Comparison of ENCODE assay signal across 9 cellular contexts in the genomic region with DNA sequence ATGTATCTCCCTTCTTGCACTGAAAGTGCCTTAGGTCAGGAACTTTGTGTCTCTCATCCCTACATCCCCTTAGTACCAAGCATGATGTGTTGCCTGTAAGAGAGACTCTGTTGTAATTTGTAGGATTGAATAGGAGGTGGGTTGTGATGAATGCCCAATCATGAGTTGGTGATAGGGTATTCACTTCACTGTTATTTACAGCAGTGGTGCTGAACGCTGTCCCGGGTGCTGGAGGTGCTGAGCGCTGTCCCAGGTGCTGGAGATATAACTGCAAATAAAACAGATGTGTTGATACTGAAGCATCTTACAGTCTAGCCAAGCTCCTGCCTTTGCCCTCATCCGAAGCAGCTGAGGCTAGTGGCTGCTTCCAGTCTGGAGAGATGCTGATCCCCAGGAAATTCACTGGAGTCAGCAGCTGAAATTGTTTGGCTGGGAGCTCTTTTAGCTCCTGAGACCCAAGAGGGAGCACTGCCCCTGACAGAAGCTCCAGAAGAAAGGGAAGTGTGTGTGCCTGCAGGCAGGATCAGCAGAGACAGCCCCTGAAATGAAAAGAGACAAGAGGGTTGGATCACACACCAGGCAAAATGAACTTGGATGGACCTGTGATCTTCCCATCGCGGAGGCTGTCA.
A peak's percentile ranks its signal among the peaks of the same experiment; 100 is the strongest.
DNase-seq lines count a peak whose midpoint lies in the region; ATAC-seq, FAIRE-seq and TF ChIP-seq lines count a peak whose summit lies in the region.
"Had no signal": no experiment of that assay in that cellular context is flagged by ENCODE, and none has a peak within 500 bp of the region (broad histone marks: within the 10 kb centered on the region; RNA-seq: fewer than 3 reads in every experiment).

No MANE protein-coding gene starts in this region.

- DNase-seq in EH (ENCODE audit: low read depth) (peak; percentile 35), HepG2 (ENCODE audit: low spot score) (no peak), sciatic nerve (ENCODE audit: low spot score) (no peak)
- peak; percentile 45 for DNase-seq in activated CD8-positive, alpha-beta T cell treated with anti-CD3 and anti-CD28 coated beads, Interleukin-2, amount 10 ng/mL, durations not matched to agents 7 days and 5 days

- no peak overlapping the region for H3K4me3 Mint-ChIP-seq in activated CD8-positive, alpha-beta T cell treated with anti-CD3 and anti-CD28 coated beads, Interleukin-2, amount 10 ng/mL, durations not matched to agents 7 days and 5 days

- no peaks in the 10 kb centered on the region for H3K4me1 ChIP-seq in HepG2 (ENCODE audit: insufficient read depth, low read length)
- H3K4me1 ChIP-seq: SJSA1 had no signal

- no peak overlapping the region for H3K9ac ChIP-seq in HepG2 (ENCODE audit: insufficient read depth, low read depth, low read length)

- TF ChIP-seq POLR2A in HepG2 (IDR thresholded peaks at IDR 0.05; ENCODE audit: insufficient read depth in 1 of 2, low read depth in 2 of 2, low read length in 2 of 2): no peak

- in situ Hi-C loops in HepG2 (cut with HindIII; ENCODE audit: extremely low pct_ligation_motif_present, low pct_unique_long_range_greater_than_20kb): no loop called here

- no peaks in the 10 kb centered on the region for H4K20me1 ChIP-seq in HepG2 (ENCODE audit: insufficient read depth, low read length)

- no peaks in the 10 kb centered on the region for H3K36me3 Mint-ChIP-seq in activated CD8-positive, alpha-beta T cell treated with anti-CD3 and anti-CD28 coated beads, Interleukin-2, amount 10 ng/mL, durations not matched to agents 7 days and 5 days (ENCODE audit: low read depth)

- POLR2A ChIA-PET in activated CD8-positive, alpha-beta T cell treated with anti-CD3 and anti-CD28 coated beads, Interleukin-2, amount 10 ng/mL, durations not matched to agents 7 days and 5 days (lab: Charles Lee): no interaction called here
- POLR2A ChIA-PET in HepG2 (lab: Yijun Ruan, JAX): no interaction called here

- TF ChIP-seq CTCF in HepG2 (CRISPR knock-in tag; IDR thresholded peaks at IDR 0.05): no peak

- CTCF ChIA-PET in activated CD8-positive, alpha-beta T cell treated with anti-CD3 and anti-CD28 coated beads, Interleukin-2, amount 10 ng/mL, durations not matched to agents 7 days and 5 days (lab: Charles Lee): no interaction called here
- CTCF ChIA-PET in HepG2 (lab: Yijun Ruan, JAX; ENCODE audit: low intra/inter-chr PET ratio, low total read pairs): no interaction called here

- H3K4me1 Mint-ChIP-seq in activated CD8-positive, alpha-beta T cell treated with anti-CD3 and anti-CD28 coated beads, Interleukin-2, amount 10 ng/mL, durations not matched to agents 7 days and 5 days (ENCODE audit: low read depth): no peaks in the 10 kb centered on the region

- no peak overlapping the region for H2AFZ ChIP-seq in HepG2 (ENCODE audit: low read length)

- no peaks in the 10 kb centered on the region for H3K9me3 ChIP-seq in HepG2 (ENCODE audit: low read length)

- TF ChIP-seq EP300 in HepG2 (IDR thresholded peaks at IDR 0.05; ENCODE audit: low read depth in 2 of 2, low read length in 2 of 2) (no peak), HepG2 (CRISPR knock-in tag; IDR thresholded peaks at IDR 0.05; ENCODE audit: borderline replicate concordance) (0 out of 2 replicates have a peak, but pooled peaks have one; percentile 40)

- no peak overlapping the region for H3K4me2 ChIP-seq in HepG2 (ENCODE audit: low read depth, low read length)

- no peaks in the 10 kb centered on the region for H3K27me3 ChIP-seq in HepG2 (ENCODE audit: control insufficient read depth in 1 of 2, insufficient read depth in 2 of 2, low read length in 2 of 2)
- H3K27me3 ChIP-seq: SJSA1 had no signal

- no peak overlapping the region for H3K27ac Mint-ChIP-seq in activated CD8-positive, alpha-beta T cell treated with anti-CD3 and anti-CD28 coated beads, Interleukin-2, amount 10 ng/mL, durations not matched to agents 7 days and 5 days

- no peak for FAIRE-seq in HepG2 (lab: Jason Lieb, UNC)

- H3K9me3 Mint-ChIP-seq in activated CD8-positive, alpha-beta T cell treated with anti-CD3 and anti-CD28 coated beads, Interleukin-2, amount 10 ng/mL, durations not matched to agents 7 days and 5 days (ENCODE audit: insufficient read depth): no peaks in the 10 kb centered on the region

- no peak overlapping the region for H3K4me3 ChIP-seq in HepG2 (replicated peaks in 1 of 3; ENCODE audit: insufficient read depth in 1 of 3, low read depth in 2 of 3, low read length in 3 of 3)
- H3K4me3 ChIP-seq: SJSA1 had no signal

- BruUV-seq in HepG2 (replicated peaks; lab: Mats Ljungman, UMichigan): no TSS peak

- intact Hi-C loops in HepG2 (cut with micrococcal nuclease; ENCODE audit: unreplicated experiment): no loop called here
- intact Hi-C loops in sciatic nerve (cut with DNase I): no loop called here

- no peak overlapping the region for H3K27ac ChIP-seq in HepG2 (ENCODE audit: extremely low read length, insufficient read depth, low read length)
- H3K27ac ChIP-seq: SJSA1 had no signal

- TF ChIP-seq RAD21 in HepG2 (CRISPR knock-in tag; IDR thresholded peaks at IDR 0.05): no peak

- no peaks in the 10 kb centered on the region for H3K36me3 ChIP-seq in HepG2 (replicated peaks in 1 of 2; ENCODE audit: control insufficient read depth in 1 of 2, insufficient read depth in 2 of 2, low read length in 2 of 2)
- H3K36me3 ChIP-seq: SJSA1 had no signal

- WGBS in HepG2 (ENCODE audit: low lambda C conversion rate): 10% methylated on average over 5 of the region's 6 CpGs

- ATAC-seq in HG03378 (IDR thresholded peaks at IDR 0.05; ENCODE audit: unreplicated experiment) (peak; percentile 53), HepG2 (no peak), HG02610 (IDR thresholded peaks at IDR 0.05; ENCODE audit: unreplicated experiment) (no peak), HG03045 (IDR thresholded peaks at IDR 0.05; ENCODE audit: unreplicated experiment) (no peak), sciatic nerve (no peak), GM18520 (IDR thresholded peaks at IDR 0.05; ENCODE audit: unreplicated experiment) (no peak)
- no peak for ATAC-seq in activated CD8-positive, alpha-beta T cell treated with anti-CD3 and anti-CD28 coated beads, Interleukin-2, amount 10 ng/mL, durations not matched to agents 7 days and 5 days

- H3K27me3 Mint-ChIP-seq in activated CD8-positive, alpha-beta T cell treated with anti-CD3 and anti-CD28 coated beads, Interleukin-2, amount 10 ng/mL, durations not matched to agents 7 days and 5 days (ENCODE audit: low read depth): no peaks in the 10 kb centered on the region

- no peaks in the 10 kb centered on the region for H3K79me2 ChIP-seq in HepG2 (ENCODE audit: insufficient read depth, low read length)

TF ChIP-seq in HepG2, 621 proteins besides CTCF, POLR2A, EP300 and RAD21 (continues in another document):
- TF ChIP-seq GATAD2A (CRISPR knock-in tag; IDR thresholded peaks at IDR 0.05): 0 out of 2 replicates have a peak, but pooled peaks have one; percentile 27
- peak; percentile 78; the same call in 1 of the 2 replicates for TF ChIP-seq ZFP90 (CRISPR knock-in tag; IDR thresholded peaks at IDR 0.05; ENCODE audit: borderline replicate concordance)
- TF ChIP-seq ZSCAN12 (CRISPR knock-in tag; IDR thresholded peaks at IDR 0.05): peak; percentile 82; the same call in 1 of the 2 replicates
- TF ChIP-seq, protein P1, sequence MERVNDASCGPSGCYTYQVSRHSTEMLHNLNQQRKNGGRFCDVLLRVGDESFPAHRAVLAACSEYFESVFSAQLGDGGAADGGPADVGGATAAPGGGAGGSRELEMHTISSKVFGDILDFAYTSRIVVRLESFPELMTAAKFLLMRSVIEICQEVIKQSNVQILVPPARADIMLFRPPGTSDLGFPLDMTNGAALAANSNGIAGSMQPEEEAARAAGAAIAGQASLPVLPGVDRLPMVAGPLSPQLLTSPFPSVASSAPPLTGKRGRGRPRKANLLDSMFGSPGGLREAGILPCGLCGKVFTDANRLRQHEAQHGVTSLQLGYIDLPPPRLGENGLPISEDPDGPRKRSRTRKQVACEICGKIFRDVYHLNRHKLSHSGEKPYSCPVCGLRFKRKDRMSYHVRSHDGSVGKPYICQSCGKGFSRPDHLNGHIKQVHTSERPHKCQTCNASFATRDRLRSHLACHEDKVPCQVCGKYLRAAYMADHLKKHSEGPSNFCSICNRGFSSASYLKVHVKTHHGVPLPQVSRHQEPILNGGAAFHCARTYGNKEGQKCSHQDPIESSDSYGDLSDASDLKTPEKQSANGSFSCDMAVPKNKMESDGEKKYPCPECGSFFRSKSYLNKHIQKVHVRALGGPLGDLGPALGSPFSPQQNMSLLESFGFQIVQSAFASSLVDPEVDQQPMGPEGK (CRISPR knock-in tag; IDR thresholded peaks at IDR 0.05): peak; percentile 62; the same call in 1 of the 2 replicates
- peak; percentile 63; the same call in 1 of the 2 replicates for TF ChIP-seq ZNF792 (CRISPR knock-in tag; IDR thresholded peaks at IDR 0.05)
- peak; percentile 82 for TF ChIP-seq SALL1 (CRISPR knock-in tag; IDR thresholded peaks at IDR 0.05)
- TF ChIP-seq ZNF264 (CRISPR knock-in tag; IDR thresholded peaks at IDR 0.05): peak; percentile 78; the same call in 1 of the 2 replicates
- TF ChIP-seq ZIK1 (CRISPR knock-in tag; IDR thresholded peaks at IDR 0.05; ENCODE audit: borderline replicate concordance, low read depth): 0 out of 2 replicates have a peak, but pooled peaks have one; percentile 55
- TF ChIP-seq, protein P2, sequence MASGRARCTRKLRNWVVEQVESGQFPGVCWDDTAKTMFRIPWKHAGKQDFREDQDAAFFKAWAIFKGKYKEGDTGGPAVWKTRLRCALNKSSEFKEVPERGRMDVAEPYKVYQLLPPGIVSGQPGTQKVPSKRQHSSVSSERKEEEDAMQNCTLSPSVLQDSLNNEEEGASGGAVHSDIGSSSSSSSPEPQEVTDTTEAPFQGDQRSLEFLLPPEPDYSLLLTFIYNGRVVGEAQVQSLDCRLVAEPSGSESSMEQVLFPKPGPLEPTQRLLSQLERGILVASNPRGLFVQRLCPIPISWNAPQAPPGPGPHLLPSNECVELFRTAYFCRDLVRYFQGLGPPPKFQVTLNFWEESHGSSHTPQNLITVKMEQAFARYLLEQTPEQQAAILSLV (CRISPR knock-in tag; IDR thresholded peaks at IDR 0.05; ENCODE audit: borderline replicate concordance): peak; percentile 66; the same call in 1 of the 2 replicates
- TF ChIP-seq, protein P3, sequence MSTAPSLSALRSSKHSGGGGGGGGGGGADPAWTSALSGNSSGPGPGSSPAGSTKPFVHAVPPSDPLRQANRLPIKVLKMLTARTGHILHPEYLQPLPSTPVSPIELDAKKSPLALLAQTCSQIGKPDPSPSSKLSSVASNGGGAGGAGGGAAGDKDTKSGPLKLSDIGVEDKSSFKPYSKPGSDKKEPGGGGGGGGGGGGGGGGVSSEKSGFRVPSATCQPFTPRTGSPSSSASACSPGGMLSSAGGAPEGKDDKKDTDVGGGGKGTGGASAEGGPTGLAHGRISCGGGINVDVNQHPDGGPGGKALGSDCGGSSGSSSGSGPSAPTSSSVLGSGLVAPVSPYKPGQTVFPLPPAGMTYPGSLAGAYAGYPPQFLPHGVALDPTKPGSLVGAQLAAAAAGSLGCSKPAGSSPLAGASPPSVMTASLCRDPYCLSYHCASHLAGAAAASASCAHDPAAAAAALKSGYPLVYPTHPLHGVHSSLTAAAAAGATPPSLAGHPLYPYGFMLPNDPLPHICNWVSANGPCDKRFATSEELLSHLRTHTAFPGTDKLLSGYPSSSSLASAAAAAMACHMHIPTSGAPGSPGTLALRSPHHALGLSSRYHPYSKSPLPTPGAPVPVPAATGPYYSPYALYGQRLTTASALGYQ (CRISPR knock-in tag; IDR thresholded peaks at IDR 0.05): no peak

Comparison
In these comparisons a context has a peak if more than half of its experiments do, and no peak if none do; other contexts are left out.
1. DNase-seq: peak in EH (single experiment) and activated CD8-positive, alpha-beta T cell treated with anti-CD3 and anti-CD28 coated beads, Interleukin-2, amount 10 ng/mL, durations not matched to agents 7 days and 5 days (single experiment); none in HepG2 (single experiment) and sciatic nerve (single experiment).